1 cellular context compared by ENCODE assay signal in the genomic region with DNA sequence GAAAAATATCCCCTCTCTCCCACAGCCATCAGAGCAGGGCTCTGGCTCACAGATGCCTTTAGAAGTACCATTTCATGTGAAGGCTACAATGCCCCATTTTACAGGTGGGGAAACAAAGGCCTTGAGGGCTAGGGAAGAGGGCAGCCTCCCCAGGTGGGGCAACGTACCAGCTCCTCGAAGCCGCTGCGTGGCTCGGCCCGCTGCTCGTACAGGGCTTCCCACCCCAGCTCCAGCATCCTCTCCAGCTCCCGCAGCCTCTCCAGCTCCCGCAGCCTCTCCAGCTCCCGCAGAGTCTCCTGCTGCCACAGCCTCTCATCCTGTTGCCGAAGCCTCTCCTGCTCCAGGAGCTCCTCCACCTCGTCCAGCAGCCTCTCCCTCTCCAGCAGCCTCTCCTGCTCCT. TPM values are rescaled to one million over a fixed set of nuclear protein-coding genes. Genes with fewer than 3 reads are reported as not detected.
"Had no signal": no experiment of that assay in that cellular context is flagged by ENCODE, and none has a peak within 500 bp of the region (broad histone marks: within the 10 kb centered on the region; RNA-seq: fewer than 3 reads in every experiment).

No MANE protein-coding gene starts in this region.

RNA-seq across cellular contexts. Expression of a gene that starts 4.9 kb away (rescaled TPM):
- total RNA-seq: HT-29 had no signal
